ENCODE assay signal across 28 cellular contexts in the genomic region with DNA sequence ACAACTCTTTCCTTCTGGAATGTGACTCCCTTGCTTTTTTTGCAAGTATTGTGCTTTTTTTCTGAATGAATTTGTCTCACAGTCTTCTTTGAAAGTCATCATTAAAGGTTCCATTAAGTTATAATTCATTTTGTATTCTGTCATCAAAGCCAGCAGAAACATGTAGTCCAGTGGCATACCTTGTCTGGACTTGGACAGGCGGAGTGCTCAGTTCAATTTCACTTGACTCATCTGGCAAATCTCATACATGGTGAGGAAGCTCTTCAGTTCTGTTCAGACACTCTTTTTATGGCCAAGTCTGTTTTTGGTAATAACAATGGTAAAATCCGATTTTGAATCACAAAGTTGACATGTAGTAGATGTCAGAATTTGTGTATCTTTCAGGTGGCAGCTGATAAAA.
"Had no signal": no experiment of that assay in that cellular context is flagged by ENCODE, and none has a peak within 500 bp of the region (broad histone marks: within the 10 kb centered on the region; RNA-seq: fewer than 3 reads in every experiment).

No MANE protein-coding gene starts in this region.

- H3K27me3 Mint-ChIP-seq: progenitor cell of endocrine pancreas; stimulated activated memory B cell treated with anti-CD40 and anti-IgM and Interleukin-4, amounts not matched to agents 10 μg/mL and 1 μg/mL and 100 μg/mL, for 72 hours; stimulated activated naive CD8-positive, alpha-beta T cell treated with anti-CD3 and anti-CD28 coated beads, Interleukin-15, amount 100 ng/mL, for 72 hours; type B pancreatic cell had no signal

- H3K27me3 ChIP-seq: neural progenitor cell, ovary, right lobe of liver, sigmoid colon, suprapubic skin, testis, tibial artery, transverse colon, upper lobe of right lung, uterus had no signal

- H3K4me1 Mint-ChIP-seq: natural killer cell; nephron; neural progenitor cell; stimulated activated memory B cell treated with anti-CD40 and anti-IgM and Interleukin-4, amounts not matched to agents 10 μg/mL and 1 μg/mL and 100 μg/mL, for 72 hours; stimulated activated naive CD8-positive, alpha-beta T cell treated with anti-CD3 and anti-CD28 coated beads, Interleukin-15, amount 100 ng/mL, for 72 hours had no signal

- H3K9me3 Mint-ChIP-seq: neural progenitor cell had no signal

- H3K27ac Mint-ChIP-seq: natural killer cell; nephron; neural progenitor cell; progenitor cell of endocrine pancreas; stimulated activated memory B cell treated with anti-CD40 and anti-IgM and Interleukin-4, amounts not matched to agents 10 μg/mL and 1 μg/mL and 100 μg/mL, for 72 hours; stimulated activated naive CD8-positive, alpha-beta T cell treated with anti-CD3 and anti-CD28 coated beads, Interleukin-15, amount 100 ng/mL, for 72 hours; type B pancreatic cell had no signal

- H3K4me3 Mint-ChIP-seq: natural killer cell; nephron; neural progenitor cell; stimulated activated memory B cell treated with anti-CD40 and anti-IgM and Interleukin-4, amounts not matched to agents 10 μg/mL and 1 μg/mL and 100 μg/mL, for 72 hours; stimulated activated naive CD8-positive, alpha-beta T cell treated with anti-CD3 and anti-CD28 coated beads, Interleukin-15, amount 100 ng/mL, for 72 hours; type B pancreatic cell had no signal

- H3K36me3 ChIP-seq: neural progenitor cell, ovary, right lobe of liver, sigmoid colon, suprapubic skin, tibial artery, transverse colon, upper lobe of right lung, uterus had no signal

- ATAC-seq: natural killer cell; psoas muscle; right cardiac atrium; right lobe of liver; stimulated activated memory B cell treated with anti-CD40 and anti-IgM and Interleukin-4, amounts not matched to agents 10 μg/mL and 1 μg/mL and 100 μg/mL, for 72 hours; stimulated activated naive CD8-positive, alpha-beta T cell treated with anti-CD3 and anti-CD28 coated beads, Interleukin-15, amount 100 ng/mL, for 72 hours; stimulated activated naive CD8-positive, alpha-beta T cell treated with anti-CD3 and anti-CD28 coated beads, Interleukin-15, Interleukin-2, amounts not matched to agents 100 U/mL and 50 U/mL, for 24 hours; upper lobe of right lung had no signal

- FAIRE-seq: small intestine had no signal

- H3K36me3 Mint-ChIP-seq: natural killer cell; neural progenitor cell; stimulated activated memory B cell treated with anti-CD40 and anti-IgM and Interleukin-4, amounts not matched to agents 10 μg/mL and 1 μg/mL and 100 μg/mL, for 72 hours; type B pancreatic cell had no signal

- H3K4me3 ChIP-seq: neural progenitor cell, ovary, psoas muscle, right lobe of liver, sigmoid colon, suprapubic skin, testis, tibial artery, transverse colon, upper lobe of right lung, uterus had no signal

- DNase-seq: natural killer cell; occipital lobe; ovary; posterior cingulate gyrus; psoas muscle; right cardiac atrium; right lobe of liver; sigmoid colon; small intestine; stimulated activated CD4-positive, alpha-beta T cell treated with anti-CD3 and anti-CD28 coated beads, Interleukin-15, amount 100 ng/mL, for 24 hours; stimulated activated CD4-positive, alpha-beta T cell treated with anti-CD3 and anti-CD28 coated beads, Interleukin-2, amount 100 ng/mL, for 24 hours; stimulated activated CD4-positive, alpha-beta T cell treated with anti-CD3 and anti-CD28 coated beads, Interleukin-2, amount 100 ng/mL, for 48 hours; stimulated activated CD4-positive, alpha-beta T cell treated with anti-CD3 and anti-CD28 coated beads, Interleukin-4, amount 100 ng/mL, for 24 hours; stimulated activated naive CD4-positive, alpha-beta T cell; stimulated activated naive CD8-positive, alpha-beta T cell treated with anti-CD3 and anti-CD28 coated beads, Interleukin-15, amount 100 ng/mL, for 72 hours; stimulated activated naive CD8-positive, alpha-beta T cell treated with anti-CD3 and anti-CD28 coated beads, Interleukin-15, Interleukin-2, amounts not matched to agents 100 U/mL and 50 U/mL, for 24 hours; substantia nigra; testis; tibial artery; transverse colon; upper lobe of right lung; uterus had no signal
